34 cellular contexts compared by ENCODE assay signal in genomic region chr9:104099630-104100029, GRCh38.
"Had no signal": no experiment of that assay in that cellular context is flagged by ENCODE, and none has a peak within 500 bp of the region (broad histone marks: within the 10 kb centered on the region; RNA-seq: fewer than 3 reads in every experiment).

No MANE protein-coding gene starts in this region.

- H3K27ac ChIP-seq: adrenal gland, ascending aorta, body of pancreas, brain microvascular endothelial cell, breast epithelium, cardiac muscle cell had no signal

- FAIRE-seq: astrocyte, bronchial epithelial cell had no signal

- H3K4me3 ChIP-seq: adrenal gland, ascending aorta, body of pancreas, breast epithelium, cardiac muscle cell had no signal

- ATAC-seq: activated naive CD4-positive, alpha-beta T cell treated with anti-CD3 and anti-CD28 coated beads, Interleukin-2, amount 50 U/mL, for 72 hours; activated naive CD8-positive, alpha-beta T cell treated with anti-CD3 and anti-CD28 coated beads, Interleukin-2, amount 50 U/mL, for 24 hours; activated T-cell treated with anti-CD3 and anti-CD28 coated beads, Interleukin-2, amount 50 U/mL, for 4 hours; activated T-cell treated with anti-CD3 and anti-CD28 coated beads, Interleukin-2, amount 50 U/mL, for 72 hours; activated T-helper 17 cell treated with anti-CD3 and anti-CD28 coated beads, Interleukin-2, amount 50 U/mL, for 72 hours; body of pancreas had no signal

- DNase-seq: activated effector memory CD4-positive, alpha-beta T cell treated with anti-CD3 and anti-CD28 coated beads, Interleukin-2, amount 50 U/mL, for 16 hours; activated effector memory CD4-positive, alpha-beta T cell treated with Interleukin-2 at 50 U/mL for 16 hours; activated gamma-delta T cell; activated gamma-delta T cell treated with Interleukin-2 at 50 U/mL for 16 hours; activated naive CD4-positive, alpha-beta T cell; activated naive CD4-positive, alpha-beta T cell treated with anti-CD3 and anti-CD28 coated beads for 36 hours; activated naive CD4-positive, alpha-beta T cell treated with anti-CD3 and anti-CD28 coated beads, Interleukin-2, amount 10 ng/mL, durations not matched to agents 7 days and 5 days; activated naive CD4-positive, alpha-beta T cell treated with anti-CD3 and anti-CD28 coated beads, Interleukin-2, amount 50 U/mL, for 16 hours; activated naive CD4-positive, alpha-beta T cell treated with Interleukin-2 at 50 U/mL for 16 hours; activated naive CD8-positive, alpha-beta T cell treated with anti-CD3 and anti-CD28 coated beads for 36 hours; activated naive CD8-positive, alpha-beta T cell treated with anti-CD3 and anti-CD28 coated beads, Interleukin-2, amount 10 ng/mL, durations not matched to agents 7 days and 5 days; activated naive CD8-positive, alpha-beta T cell treated with anti-CD3 and anti-CD28 coated beads, Interleukin-2, amount 50 U/mL, for 24 hours; activated T-cell treated with anti-CD3 and anti-CD28 coated beads, Interleukin-2, amount 50 U/mL, for 1 hour; activated T-cell treated with anti-CD3 and anti-CD28 coated beads, Interleukin-2, amount 50 U/mL, for 24 hours; activated T-cell treated with anti-CD3 and anti-CD28 coated beads, Interleukin-2, amount 50 U/mL, for 4 hours; activated T-cell treated with anti-CD3 and anti-CD28 coated beads, Interleukin-2, amount 50 U/mL, for 48 hours; activated T-cell treated with anti-CD3 and anti-CD28 coated beads, Interleukin-2, amount 50 U/mL, for 72 hours; adrenal gland; amniotic stem cell; amygdala; anterior cingulate cortex; aorta; body of pancreas; brain microvascular endothelial cell; caudate nucleus; central memory CD4-positive, alpha-beta T cell; cerebellar nuclear complex had no signal

- H3K36me3 ChIP-seq: breast epithelium had no signal

- H3K9me3 ChIP-seq: ascending aorta, body of pancreas, breast epithelium had no signal

- H3K27me3 ChIP-seq: adrenal gland, ascending aorta, body of pancreas, brain microvascular endothelial cell, breast epithelium, cardiac muscle cell had no signal

- H3K4me1 ChIP-seq: adrenal gland, breast epithelium had no signal
